ENCODE assay signal across 1 cellular context in the genomic region with DNA sequence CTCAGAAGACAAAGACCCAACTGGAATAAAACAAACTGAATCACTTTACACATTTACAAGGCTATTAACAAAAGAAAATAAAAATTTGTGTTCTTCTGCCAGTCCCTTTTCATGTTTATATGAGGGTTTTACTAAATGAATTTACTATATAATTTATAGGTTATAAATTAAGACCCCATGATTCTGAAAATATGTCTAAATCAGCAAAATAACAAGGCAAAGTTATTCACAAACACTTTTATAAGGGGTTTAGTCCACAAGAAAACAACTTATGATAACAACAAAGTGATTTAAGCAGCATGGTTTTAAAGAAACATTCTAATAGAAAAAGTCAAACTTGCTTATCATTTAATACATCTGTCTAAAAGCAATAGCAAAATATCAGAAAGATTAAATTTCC.
TF ChIP-seq lines count a peak whose summit lies in the region.

No MANE protein-coding gene starts in this region.

TF ChIP-seq in HepG2, 621 proteins besides CTCF, POLR2A, EP300 and RAD21:
- TF ChIP-seq PREB (CRISPR knock-in tag; IDR thresholded peaks at IDR 0.05) = no peak
- no peak for TF ChIP-seq PBX3 (CRISPR knock-in tag; IDR thresholded peaks at IDR 0.05; ENCODE audit: borderline replicate concordance)
- no peak for TF ChIP-seq FOXA1 (IDR thresholded peaks at IDR 0.05)
- TF ChIP-seq FOXA1 (CRISPR knock-in tag; IDR thresholded peaks at IDR 0.05) = no peak
- 0 out of 2 replicates have a peak, but pooled peaks have one; percentile 13 for TF ChIP-seq MAFF (IDR thresholded peaks at IDR 0.05; ENCODE audit: low read depth, low read length)
- TF ChIP-seq ZNF768 (CRISPR knock-in tag; IDR thresholded peaks at IDR 0.05) = no peak
- TF ChIP-seq E2F2 (CRISPR knock-in tag; IDR thresholded peaks at IDR 0.05; ENCODE audit: borderline replicate concordance) = no peak
- no peak for TF ChIP-seq DNMT3B (CRISPR knock-in tag; conservative IDR thresholded peaks at IDR 0.05)
- TF ChIP-seq ZNF142 (CRISPR knock-in tag; IDR thresholded peaks at IDR 0.05) = no peak
- TF ChIP-seq ZSCAN21 (CRISPR knock-in tag; IDR thresholded peaks at IDR 0.05; ENCODE audit: borderline replicate concordance) = no peak
- TF ChIP-seq MAFK (conservative IDR thresholded peaks at IDR 0.05 in 1 of 2, IDR thresholded peaks at IDR 0.05 in 1 of 2; ENCODE audit: low read length in 2 of 2) = peak; percentile 17 to 59; a peak in 3 of 4 replicates
- TF ChIP-seq ZBTB8A (CRISPR knock-in tag; IDR thresholded peaks at IDR 0.05; ENCODE audit: borderline replicate concordance, low read depth) = no peak
